ENCODE assay signal across 11 cellular contexts in genomic region chr16:89691986-89692569, GRCh38. TPM values are rescaled to one million over a fixed set of nuclear protein-coding genes. Genes with fewer than 3 reads are reported as not detected.
DNase-seq lines count a peak whose midpoint lies in the region; ATAC-seq, FAIRE-seq and TF ChIP-seq lines count a peak whose summit lies in the region.
"Had no signal": no experiment of that assay in that cellular context is flagged by ENCODE, and none has a peak within 500 bp of the region (broad histone marks: within the 10 kb centered on the region; RNA-seq: fewer than 3 reads in every experiment).

No MANE protein-coding gene starts in this region.

- peaks cover 82% of the 10 kb centered on the region; the same call in 2 of the 3 replicates for H3K36me3 ChIP-seq in K562 (ENCODE audit: control insufficient read depth, insufficient read depth, low read length)
- peaks cover 13% of the 10 kb centered on the region for H3K36me3 ChIP-seq in Caco-2 (ENCODE audit: control insufficient read depth, insufficient read depth, low read length)

- no peak for TF ChIP-seq CTCF in natural killer cell (IDR thresholded peaks at IDR 0.05)
- TF ChIP-seq CTCF in K562 (IDR thresholded peaks at IDR 0.05 in 2 of 3, conservative IDR thresholded peaks at IDR 0.05 in 1 of 3; ENCODE audit: insufficient read depth in 2 of 3, low read depth in 1 of 3, low read length in 3 of 3), result no peak
- TF ChIP-seq CTCF in Caco-2 (IDR thresholded peaks at IDR 0.05; ENCODE audit: insufficient read depth in 1 of 2, low read depth in 1 of 2, low read length in 1 of 2, severe bottlenecking in 1 of 2, unreplicated experiment in 1 of 2), result no peak

- peak; percentile 44 for DNase-seq in natural killer cell treated with Interleukin-12 subunit alpha and Interleukin-12 subunit beta and Interleukin-15 and Interleukin-18, amount 100 ng/mL, for 72 hours (ENCODE audit: low spot score)
- no peak for DNase-seq in natural killer cell
- no peak for DNase-seq in K562 (ENCODE audit: extremely low read depth in 1 of 4, low spot score in 3 of 4)
- DNase-seq in Caco-2, result no peak
- DNase-seq in NK-92 (lab: John Stamatoyannopoulos, UW; ENCODE audit: unreplicated experiment), result no peak
- DNase-seq: BE2C; CD8-positive, alpha-beta memory T cell; GM23248; Karpas-422; NCI-H187 treated with DMSO at 0.1 percent for 48 hours; NCI-H774 had no signal

- H4K20me1 ChIP-seq in K562 (replicated peaks; ENCODE audit: control insufficient read depth, insufficient read depth, low read length), result 0 out of 2 replicates have a peak, but pooled peaks cover 6% of the 10 kb centered on the region

- intact Hi-C loops in natural killer cell (cut with micrococcal nuclease) (no loop called here), K562 (cut with micrococcal nuclease) (no loop called here), Caco-2 (cut with micrococcal nuclease; ENCODE audit: unreplicated experiment) (no loop called here)

- H3K27ac ChIP-seq in K562 (ENCODE audit: extremely low read depth, low read depth, low read length), result no peak overlapping the region
- H3K27ac ChIP-seq: GM23248 had no signal

- no peaks in the 10 kb centered on the region for H3K27me3 Mint-ChIP-seq in natural killer cell treated with Interleukin-12 subunit alpha and Interleukin-12 subunit beta and Interleukin-15 and Interleukin-18, amount 100 ng/mL, for 72 hours
- H3K27me3 Mint-ChIP-seq in natural killer cell (ENCODE audit: low read depth in 2 of 2), result no peaks in the 10 kb centered on the region
- H3K27me3 Mint-ChIP-seq in Caco-2 (ENCODE audit: insufficient read depth, unreplicated experiment), result no peaks in the 10 kb centered on the region
- H3K27me3 Mint-ChIP-seq: CD8-positive, alpha-beta memory T cell had no signal

- peaks cover 6% of the 10 kb centered on the region for H3K9me1 ChIP-seq in K562 (ENCODE audit: control insufficient read depth, insufficient read depth, low read length)

- no peak for ATAC-seq in natural killer cell treated with Interleukin-12 subunit alpha and Interleukin-12 subunit beta and Interleukin-15 and Interleukin-18, amount 100 ng/mL, for 72 hours
- ATAC-seq in natural killer cell (no peak), K562 (no peak)

- TF ChIP-seq POLR2A in K562 (conservative IDR thresholded peaks at IDR 0.05), result no peak

- H3K4me3 ChIP-seq in K562, result no peak overlapping the region
- H3K4me3 ChIP-seq in Caco-2 (ENCODE audit: low read depth, low read length), result no peak overlapping the region
- H3K4me3 ChIP-seq: GM23248 had no signal

- in situ Hi-C loops in K562 (cut with MboI), result no loop called here

- POLR2A ChIA-PET in K562 (lab: Yijun Ruan, JAX) (no interaction called here), Caco-2 (lab: Charles Lee) (no interaction called here)

- no peaks in the 10 kb centered on the region for H3K36me3 Mint-ChIP-seq in natural killer cell treated with Interleukin-12 subunit alpha and Interleukin-12 subunit beta and Interleukin-15 and Interleukin-18, amount 100 ng/mL, for 72 hours
- H3K36me3 Mint-ChIP-seq in natural killer cell, result no peaks in the 10 kb centered on the region
- peaks cover 82% of the 10 kb centered on the region for H3K36me3 Mint-ChIP-seq in Caco-2 (ENCODE audit: insufficient read depth, unreplicated experiment)

- H3K4me1 ChIP-seq in K562 (replicated peaks in 1 of 2; ENCODE audit: control insufficient read depth in 2 of 2, insufficient read depth in 2 of 2, low read length in 2 of 2) (peaks cover 6 to 52% of the 10 kb centered on the region in 2 experiments), Caco-2 (peaks cover 10% of the 10 kb centered on the region)

- no peak for FAIRE-seq in K562 (lab: Jason Lieb, UNC)

- H3K4me1 Mint-ChIP-seq in natural killer cell treated with Interleukin-12 subunit alpha and Interleukin-12 subunit beta and Interleukin-15 and Interleukin-18, amount 100 ng/mL, for 72 hours (ENCODE audit: low read depth in 2 of 2), result peaks cover 12 to 16% of the 10 kb centered on the region in 2 donors
- H3K4me1 Mint-ChIP-seq in natural killer cell, result peaks cover 19 to 40% of the 10 kb centered on the region in 2 donors
- H3K4me1 Mint-ChIP-seq in Caco-2 (ENCODE audit: low read depth, unreplicated experiment), result peaks cover 6% of the 10 kb centered on the region

- H3K79me2 ChIP-seq in K562 (ENCODE audit: control insufficient read depth, insufficient read depth, low read length), result peaks cover 19% of the 10 kb centered on the region

- H3K4me3 Mint-ChIP-seq in natural killer cell treated with Interleukin-12 subunit alpha and Interleukin-12 subunit beta and Interleukin-15 and Interleukin-18, amount 100 ng/mL, for 72 hours, result no peak overlapping the region
- H3K4me3 Mint-ChIP-seq in natural killer cell (no peak overlapping the region), Caco-2 (ENCODE audit: unreplicated experiment) (no peak overlapping the region)

- no peaks in the 10 kb centered on the region for H3K27me3 ChIP-seq in K562 (ENCODE audit: control insufficient read depth in 2 of 2, insufficient read depth in 2 of 2, low read length in 2 of 2)
- H3K27me3 ChIP-seq in Caco-2 (replicated peaks; ENCODE audit: control insufficient read depth, insufficient read depth, low read length), result no peaks in the 10 kb centered on the region
- H3K27me3 ChIP-seq: BE2C had no signal

- WGBS in K562 (ENCODE audit: insufficient coverage, low coverage, missing lambda C conversion rate), result 93% methylated on average over 13 of the region's 13 CpGs

- BruUV-seq in K562 (replicated peaks; lab: Mats Ljungman, UMichigan), result no TSS peak
- no TSS peak for BruUV-seq in Caco-2 (replicated peaks; lab: Mats Ljungman, UMichigan)

- CTCF ChIA-PET in K562 (lab: Yijun Ruan, JAX; ENCODE audit: low intra/inter-chr PET ratio) (no interaction called here), Caco-2 (lab: Charles Lee) (interaction anchor here (0.8 kb wide), 1 partner anchor 8 kb away, joined by 3 read pairs; no protein-coding TSS in a partner anchor)

- TF ChIP-seq RAD21 in K562 (CRISPR knock-in tag; conservative IDR thresholded peaks at IDR 0.05 in 1 of 2, IDR thresholded peaks at IDR 0.05 in 1 of 2), result no peak

- no peak overlapping the region for H3K27ac Mint-ChIP-seq in natural killer cell treated with Interleukin-12 subunit alpha and Interleukin-12 subunit beta and Interleukin-15 and Interleukin-18, amount 100 ng/mL, for 72 hours
- H3K27ac Mint-ChIP-seq in natural killer cell (no peak overlapping the region), Caco-2 (ENCODE audit: unreplicated experiment) (no peak overlapping the region)

- no peaks in the 10 kb centered on the region for H3K9me3 Mint-ChIP-seq in natural killer cell treated with Interleukin-12 subunit alpha and Interleukin-12 subunit beta and Interleukin-15 and Interleukin-18, amount 100 ng/mL, for 72 hours
- no peaks in the 10 kb centered on the region for H3K9me3 Mint-ChIP-seq in natural killer cell
- no peaks in the 10 kb centered on the region for H3K9me3 Mint-ChIP-seq in Caco-2 (ENCODE audit: unreplicated experiment)
- H3K9me3 Mint-ChIP-seq: CD8-positive, alpha-beta memory T cell had no signal

- no peak overlapping the region for H3K4me2 ChIP-seq in K562 (ENCODE audit: insufficient read depth, low read length)

- TF ChIP-seq EP300 in K562 (IDR thresholded peaks at IDR 0.05; ENCODE audit: low read length), result no peak

- H2AFZ ChIP-seq in K562 (ENCODE audit: low read depth, low read length), result no peak overlapping the region
- H2AFZ ChIP-seq: GM23248 had no signal

- H3K9ac ChIP-seq in K562 (ENCODE audit: insufficient read depth in 1 of 2, low read depth in 2 of 2, low read length in 2 of 2), result no peak overlapping the region
- H3K9ac ChIP-seq: GM23248 had no signal

- no peaks in the 10 kb centered on the region for H3K9me3 ChIP-seq in K562 (replicated peaks; ENCODE audit: control insufficient read depth, insufficient read depth, low read depth, low read length)
- no peaks in the 10 kb centered on the region for H3K9me3 ChIP-seq in Caco-2
- H3K9me3 ChIP-seq: BE2C had no signal

RNA-seq across cellular contexts. Expression of gene CDK10, which starts 5.6 kb away (rescaled TPM):
- 100 to 1,000 TPM in 1 of 2 donors, 10 to 100 TPM in 1; 60.8 to 115 TPM for total RNA-seq in natural killer cell treated with Interleukin-12 subunit alpha and Interleukin-12 subunit beta and Interleukin-15 and Interleukin-18, amount 100 ng/mL, for 72 hours
- total RNA-seq in natural killer cell (100 to 1,000 TPM; 102 to 123 (median 114) TPM), K562 (2014; rRNA removed) (40.1 and 55.8 TPM in 2 replicates), K562 (2014; rRNA removed; fragmentation: Illumina TruSeq; extraction: Trizol) (25.5 and 34.8 TPM in 2 replicates), K562 (2015; rRNA removed; fragmentation: Illumina TruSeq; extraction: Trizol) (35.8 and 40.3 TPM in 2 replicates), K562 (2021) (65.1 and 75.4 TPM in 2 replicates), Caco-2 (2022) (135 and 140 TPM in 2 replicates)
- 275 and 586 TPM in 2 replicates for total RNA-seq in K562 (2011; cell fraction: chromatin; rRNA removed; ENCODE audit: low replicate concordance)
- 284 and 289 TPM in 2 replicates for total RNA-seq in K562 (2011; cell fraction: nucleolus; rRNA removed)
- 252 and 255 TPM in 2 replicates for total RNA-seq in K562 (2011; cell fraction: nucleoplasm; rRNA removed)
- polyA plus RNA-seq in K562 (2011; rRNA removed) (55.9 and 77.3 TPM in 2 replicates), K562 (2014; fragmentation: Illumina TruSeq; extraction: Trizol) (38.0 and 46.5 TPM in 2 replicates), K562 (2014; fragmentation: Nextera tagmentation; extraction: Ambion mirVana) (1 to 10 TPM; 2.0 to 3.3 TPM), K562 (2014; rRNA removed) (75.0 and 85.1 TPM in 2 replicates)
- 39.7 and 56.1 TPM in 2 replicates for polyA plus RNA-seq in K562 (2011; cell fraction: cytosol; rRNA removed)
- 756 and 811 TPM in 2 replicates for polyA plus RNA-seq in K562 (2011; cell fraction: nucleus; rRNA removed)
- 45.3 and 62.2 TPM in 2 replicates for polyA plus RNA-seq in K562 (2012)
- polyA minus RNA-seq in K562 (2011; rRNA and poly(A)+ RNA removed), result 21.7 and 25.8 TPM in 2 replicates
- 16.0 and 16.3 TPM in 2 replicates for polyA minus RNA-seq in K562 (2011; cell fraction: cytosol; rRNA and poly(A)+ RNA removed)
- 56.4 and 75.0 TPM in 2 replicates for polyA minus RNA-seq in K562 (2011; cell fraction: nucleus; rRNA and poly(A)+ RNA removed)

RNA-seq across cellular contexts. Expression of gene SPATA2L, which starts 9.4 kb away (rescaled TPM):
- 1 to 10 TPM; 6.8 to 8.4 TPM for total RNA-seq in natural killer cell treated with Interleukin-12 subunit alpha and Interleukin-12 subunit beta and Interleukin-15 and Interleukin-18, amount 100 ng/mL, for 72 hours
- total RNA-seq in natural killer cell (10 to 100 TPM; 23.1 to 37.9 (median 24.0) TPM), K562 (2014; rRNA removed) (17.0 and 19.7 TPM in 2 replicates), K562 (2014; rRNA removed; fragmentation: Illumina TruSeq; extraction: Trizol) (0.26 and 0.47 TPM in 2 replicates), K562 (2015; rRNA removed; fragmentation: Illumina TruSeq; extraction: Trizol) (4.3 and 5.1 TPM in 2 replicates), K562 (2021) (19.2 and 19.4 TPM in 2 replicates), Caco-2 (2022) (16.4 and 18.5 TPM in 2 replicates)
- 4.8 and 30.8 TPM in 2 replicates for total RNA-seq in K562 (2011; cell fraction: chromatin; rRNA removed; ENCODE audit: low replicate concordance)
- 32.7 and 32.9 TPM in 2 replicates for total RNA-seq in K562 (2011; cell fraction: nucleolus; rRNA removed)
- 10.5 and 10.9 TPM in 2 replicates for total RNA-seq in K562 (2011; cell fraction: nucleoplasm; rRNA removed)
- polyA plus RNA-seq in K562 (2011; rRNA removed) (4.0 and 4.5 TPM in 2 replicates), K562 (2014; fragmentation: Illumina TruSeq; extraction: Trizol) (1.1 and 3.7 TPM in 2 replicates), K562 (2014; fragmentation: Nextera tagmentation; extraction: Ambion mirVana) (under 1 TPM in 1 of 2 experiments, not detected in 1; 0.13 TPM), K562 (2014; rRNA removed) (11.5 and 15.2 TPM in 2 replicates)
- polyA plus RNA-seq in K562 (2011; cell fraction: cytosol; rRNA removed), result 5.7 and 25.8 TPM in 2 replicates
- 10.9 and 25.7 TPM in 2 replicates for polyA plus RNA-seq in K562 (2011; cell fraction: nucleus; rRNA removed)
- polyA plus RNA-seq in K562 (2012), result 11.3 and 11.6 TPM in 2 replicates
- polyA minus RNA-seq in K562 (2011; rRNA and poly(A)+ RNA removed), result 0.33 and 1.8 TPM in 2 replicates
- 7.8 and 11.9 TPM in 2 replicates for polyA minus RNA-seq in K562 (2011; cell fraction: cytosol; rRNA and poly(A)+ RNA removed)
- polyA minus RNA-seq in K562 (2011; cell fraction: nucleus; rRNA and poly(A)+ RNA removed), result 5.7 and 11.7 TPM in 2 replicates

RNA-seq across cellular contexts. Expression of gene VPS9D1, which starts 28.6 kb away (rescaled TPM):
- 10 to 100 TPM in 1 of 2 donors, 1 to 10 TPM in 1; 9.0 to 11.0 TPM for total RNA-seq in natural killer cell treated with Interleukin-12 subunit alpha and Interleukin-12 subunit beta and Interleukin-15 and Interleukin-18, amount 100 ng/mL, for 72 hours
- total RNA-seq in natural killer cell, result 10 to 100 TPM; 31.7 to 43.0 (median 35.4) TPM
- 5.2 and 13.2 TPM in 2 replicates for total RNA-seq in K562 (2011; cell fraction: chromatin; rRNA removed; ENCODE audit: low replicate concordance)
- 9.5 and 9.9 TPM in 2 replicates for total RNA-seq in K562 (2011; cell fraction: nucleolus; rRNA removed)
- 4.3 and 4.5 TPM in 2 replicates for total RNA-seq in K562 (2011; cell fraction: nucleoplasm; rRNA removed)
- 2.9 and 3.0 TPM in 2 replicates for total RNA-seq in K562 (2014; rRNA removed)
- 0.26 and 0.33 TPM in 2 replicates for total RNA-seq in K562 (2014; rRNA removed; fragmentation: Illumina TruSeq; extraction: Trizol)
- 0.58 and 0.94 TPM in 2 replicates for total RNA-seq in K562 (2015; rRNA removed; fragmentation: Illumina TruSeq; extraction: Trizol)
- 3.1 and 3.7 TPM in 2 replicates for total RNA-seq in K562 (2021)
- polyA plus RNA-seq in K562 (2011; rRNA removed), result 0.95 and 2.9 TPM in 2 replicates
- polyA plus RNA-seq in K562 (2011; cell fraction: cytosol; rRNA removed), result 1.3 and 3.5 TPM in 2 replicates
- 9.4 and 15.9 TPM in 2 replicates for polyA plus RNA-seq in K562 (2011; cell fraction: nucleus; rRNA removed)
- 4.5 and 13.7 TPM in 2 replicates for polyA plus RNA-seq in K562 (2012)
- 1.1 and 2.7 TPM in 2 replicates for polyA plus RNA-seq in K562 (2014; fragmentation: Illumina TruSeq; extraction: Trizol)
- 1 to 10 TPM; 1.0 to 1.4 TPM for polyA plus RNA-seq in K562 (2014; fragmentation: Nextera tagmentation; extraction: Ambion mirVana)
- polyA plus RNA-seq in K562 (2014; rRNA removed), result 3.0 and 3.5 TPM in 2 replicates
- polyA minus RNA-seq in K562 (2011; rRNA and poly(A)+ RNA removed), result 0.42 and 0.66 TPM in 2 replicates
- 1.8 and 2.7 TPM in 2 replicates for polyA minus RNA-seq in K562 (2011; cell fraction: cytosol; rRNA and poly(A)+ RNA removed)
- polyA minus RNA-seq in K562 (2011; cell fraction: nucleus; rRNA and poly(A)+ RNA removed), result 2.7 and 2.9 TPM in 2 replicates
- total RNA-seq in Caco-2 (2022), result 6.1 and 6.3 TPM in 2 replicates

RNA-seq across cellular contexts. Expression of gene ZNF276, which starts 29.3 kb away (rescaled TPM):
- 10 to 100 TPM; 36.0 to 72.1 TPM for total RNA-seq in natural killer cell treated with Interleukin-12 subunit alpha and Interleukin-12 subunit beta and Interleukin-15 and Interleukin-18, amount 100 ng/mL, for 72 hours
- total RNA-seq in natural killer cell (100 to 1,000 TPM; 146 to 206 (median 186) TPM), K562 (2014; rRNA removed) (28.0 and 31.4 TPM in 2 replicates), K562 (2014; rRNA removed; fragmentation: Illumina TruSeq; extraction: Trizol) (9.2 and 9.8 TPM in 2 replicates), K562 (2015; rRNA removed; fragmentation: Illumina TruSeq; extraction: Trizol) (13.9 and 16.9 TPM in 2 replicates), K562 (2021) (40.0 and 43.9 TPM in 2 replicates), Caco-2 (2022) (28.1 and 35.4 TPM in 2 replicates)
- 123 and 273 TPM in 2 replicates for total RNA-seq in K562 (2011; cell fraction: chromatin; rRNA removed; ENCODE audit: low replicate concordance)
- 130 and 136 TPM in 2 replicates for total RNA-seq in K562 (2011; cell fraction: nucleolus; rRNA removed)
- total RNA-seq in K562 (2011; cell fraction: nucleoplasm; rRNA removed), result 112 and 149 TPM in 2 replicates
- polyA plus RNA-seq in K562 (2011; rRNA removed) (15.8 and 21.7 TPM in 2 replicates), K562 (2014; fragmentation: Illumina TruSeq; extraction: Trizol) (17.2 and 29.0 TPM in 2 replicates), K562 (2014; fragmentation: Nextera tagmentation; extraction: Ambion mirVana) (under 1 TPM; 0.49 to 0.80 TPM), K562 (2014; rRNA removed) (36.7 and 42.4 TPM in 2 replicates)
- polyA plus RNA-seq in K562 (2011; cell fraction: cytosol; rRNA removed), result 16.1 and 25.5 TPM in 2 replicates
- 120 and 167 TPM in 2 replicates for polyA plus RNA-seq in K562 (2011; cell fraction: nucleus; rRNA removed)
- polyA plus RNA-seq in K562 (2012), result 27.0 and 27.2 TPM in 2 replicates
- 6.4 and 10.5 TPM in 2 replicates for polyA minus RNA-seq in K562 (2011; rRNA and poly(A)+ RNA removed)
- polyA minus RNA-seq in K562 (2011; cell fraction: cytosol; rRNA and poly(A)+ RNA removed), result 16.7 and 19.7 TPM in 2 replicates
- polyA minus RNA-seq in K562 (2011; cell fraction: nucleus; rRNA and poly(A)+ RNA removed), result 27.6 and 35.0 TPM in 2 replicates

RNA-seq across cellular contexts. Expression of gene SPATA33, which starts 34.4 kb away (rescaled TPM):
- 10 to 100 TPM in 1 of 2 donors, 1 to 10 TPM in 1; 9.3 to 19.1 TPM for total RNA-seq in natural killer cell treated with Interleukin-12 subunit alpha and Interleukin-12 subunit beta and Interleukin-15 and Interleukin-18, amount 100 ng/mL, for 72 hours
- total RNA-seq in natural killer cell, result 10 to 100 TPM in 1 of 3 donors, 1 to 10 TPM in 2; 6.5 to 11.9 (median 8.4) TPM
- total RNA-seq in K562 (2011; cell fraction: chromatin; rRNA removed; ENCODE audit: low replicate concordance), result 39.5 and 51.6 TPM in 2 replicates
- 25.5 and 30.5 TPM in 2 replicates for total RNA-seq in K562 (2011; cell fraction: nucleolus; rRNA removed)
- total RNA-seq in K562 (2011; cell fraction: nucleoplasm; rRNA removed), result 30.6 and 33.0 TPM in 2 replicates
- total RNA-seq in K562 (2014; rRNA removed), result 9.7 and 14.0 TPM in 2 replicates
- 10.5 and 11.8 TPM in 2 replicates for total RNA-seq in K562 (2014; rRNA removed; fragmentation: Illumina TruSeq; extraction: Trizol)
- 11.2 and 14.9 TPM in 2 replicates for total RNA-seq in K562 (2015; rRNA removed; fragmentation: Illumina TruSeq; extraction: Trizol)
- total RNA-seq in K562 (2021), result 18.2 and 19.7 TPM in 2 replicates
- polyA plus RNA-seq in K562 (2011; rRNA removed), result 9.8 and 11.8 TPM in 2 replicates
- polyA plus RNA-seq in K562 (2011; cell fraction: cytosol; rRNA removed), result 10.3 and 12.0 TPM in 2 replicates
- polyA plus RNA-seq in K562 (2011; cell fraction: nucleus; rRNA removed), result 26.2 and 27.8 TPM in 2 replicates
- 13.1 and 14.5 TPM in 2 replicates for polyA plus RNA-seq in K562 (2012)
- 15.6 and 20.0 TPM in 2 replicates for polyA plus RNA-seq in K562 (2014; fragmentation: Illumina TruSeq; extraction: Trizol)
- polyA plus RNA-seq in K562 (2014; fragmentation: Nextera tagmentation; extraction: Ambion mirVana), result 1 to 10 TPM; 4.0 to 5.4 TPM
- polyA plus RNA-seq in K562 (2014; rRNA removed), result 16.4 and 18.1 TPM in 2 replicates
- polyA minus RNA-seq in K562 (2011; rRNA and poly(A)+ RNA removed), result 7.6 and 7.7 TPM in 2 replicates
- 4.0 and 5.6 TPM in 2 replicates for polyA minus RNA-seq in K562 (2011; cell fraction: cytosol; rRNA and poly(A)+ RNA removed)
- polyA minus RNA-seq in K562 (2011; cell fraction: nucleus; rRNA and poly(A)+ RNA removed), result 6.1 and 8.0 TPM in 2 replicates
- total RNA-seq in Caco-2 (2022), result 19.7 and 29.1 TPM in 2 replicates
